19 cellular contexts compared by ENCODE assay signal in genomic region chr5:157924931-157925729, GRCh38.
DNase-seq lines count a peak whose midpoint lies in the region; ATAC-seq, FAIRE-seq and TF ChIP-seq lines count a peak whose summit lies in the region.
"Had no signal": no experiment of that assay in that cellular context is flagged by ENCODE, and none has a peak within 500 bp of the region (broad histone marks: within the 10 kb centered on the region; RNA-seq: fewer than 3 reads in every experiment).

No MANE protein-coding gene starts in this region.

- peak; percentile 8 for DNase-seq in activated T-cell treated with anti-CD3 and anti-CD28 coated beads for 48 hours (ENCODE audit: low read depth)
- no peak for DNase-seq in activated T-cell treated with anti-CD3 and anti-CD28 coated beads, Interleukin-2, amount 50 U/mL, for 24 hours
- DNase-seq in K562 (ENCODE audit: extremely low read depth in 1 of 4, low spot score in 3 of 4) = no peak
- no peak for DNase-seq in mesendoderm
- no peak for DNase-seq in upper lobe of right lung
- no peak for DNase-seq in Ammon's horn (ENCODE audit: low spot score)
- no peak for DNase-seq in NCI-H187 treated with DMSO at 0.1 percent for 48 hours (lab: John Stamatoyannopoulos, UW)
- DNase-seq: activated naive CD8-positive, alpha-beta T cell treated with anti-CD3 and anti-CD28 coated beads, Interleukin-2, amount 10 ng/mL, durations not matched to agents 7 days and 5 days; caudate nucleus; NCI-H526 treated with DMSO at 0.1 percent for 48 hours; OCI-M1 had no signal

- FAIRE-seq in K562 (lab: Jason Lieb, UNC) = no peak
- FAIRE-seq: frontal cortex, G401.6, GM12892 had no signal

- in situ Hi-C loops in K562 (cut with MboI) = no loop called here

- H3K9ac ChIP-seq in K562 (ENCODE audit: insufficient read depth in 1 of 2, low read depth in 2 of 2, low read length in 2 of 2) (no peak overlapping the region), mesendoderm (ENCODE audit: low read length) (no peak overlapping the region)

- H3K79me2 ChIP-seq in K562 (ENCODE audit: control insufficient read depth, insufficient read depth, low read length) (no peaks in the 10 kb centered on the region), mesendoderm (ENCODE audit: control insufficient read depth, insufficient read depth, low read length) (no peaks in the 10 kb centered on the region)

- H3K27ac Mint-ChIP-seq in activated T-cell treated with anti-CD3 and anti-CD28 coated beads, Interleukin-2, amount 50 U/mL, for 24 hours = no peak overlapping the region
- H3K27ac Mint-ChIP-seq: activated naive CD8-positive, alpha-beta T cell treated with anti-CD3 and anti-CD28 coated beads, Interleukin-2, amount 10 ng/mL, durations not matched to agents 7 days and 5 days; WTC11 had no signal

- peak overlapping the region; percentile 1 for H2BK15ac ChIP-seq in mesendoderm (replicated peaks; ENCODE audit: low read depth)

- H3K4me2 ChIP-seq in K562 (ENCODE audit: insufficient read depth, low read length) (no peak overlapping the region), mesendoderm (ENCODE audit: low read length) (no peak overlapping the region)

- H3K23ac ChIP-seq in mesendoderm (ENCODE audit: low read length) = no peak overlapping the region

- H3K27me3 Mint-ChIP-seq in activated T-cell treated with anti-CD3 and anti-CD28 coated beads, Interleukin-2, amount 50 U/mL, for 24 hours = no peaks in the 10 kb centered on the region

- H3K27ac ChIP-seq in K562 (ENCODE audit: extremely low read depth, low read depth, low read length) (no peak overlapping the region), mesendoderm (ENCODE audit: low read depth, low read length) (no peak overlapping the region), upper lobe of right lung (peak overlapping the region; percentile 44)
- H3K27ac ChIP-seq: thoracic aorta had no signal

- H3K4me3 Mint-ChIP-seq in activated T-cell treated with anti-CD3 and anti-CD28 coated beads, Interleukin-2, amount 50 U/mL, for 24 hours = no peak overlapping the region
- H3K4me3 Mint-ChIP-seq: activated naive CD8-positive, alpha-beta T cell treated with anti-CD3 and anti-CD28 coated beads, Interleukin-2, amount 10 ng/mL, durations not matched to agents 7 days and 5 days; neural crest cell; WTC11 had no signal

- intact Hi-C loops in K562 (cut with micrococcal nuclease) (no loop called here), upper lobe of right lung (cut with DNase I) (no loop called here)

- H3K4me1 ChIP-seq in K562 (replicated peaks in 1 of 2; ENCODE audit: control insufficient read depth in 2 of 2, insufficient read depth in 2 of 2, low read length in 2 of 2) (no peaks in the 10 kb centered on the region; a peak in 2 of 5 replicates), mesendoderm (ENCODE audit: control insufficient read depth, low read depth, low read length) (peaks cover 21% of the 10 kb centered on the region), upper lobe of right lung (peaks cover 2% of the 10 kb centered on the region)

- no peak overlapping the region for H2AFZ ChIP-seq in K562 (ENCODE audit: low read depth, low read length)

- BruUV-seq in K562 (replicated peaks; lab: Mats Ljungman, UMichigan) = no TSS peak

- no peak for TF ChIP-seq POLR2A in K562 (conservative IDR thresholded peaks at IDR 0.05)

- no peaks in the 10 kb centered on the region for H3K9me3 ChIP-seq in K562 (replicated peaks; ENCODE audit: control insufficient read depth, insufficient read depth, low read depth, low read length)
- H3K9me3 ChIP-seq in upper lobe of right lung = no peaks in the 10 kb centered on the region
- H3K9me3 ChIP-seq: HAP-1, thoracic aorta had no signal

- H3K27me3 ChIP-seq in K562 (ENCODE audit: control insufficient read depth in 2 of 2, insufficient read depth in 2 of 2, low read length in 2 of 2) = peaks cover 0 to 6% of the 10 kb centered on the region in 2 experiments; a peak in 2 of 5 replicates
- H3K27me3 ChIP-seq in mesendoderm (ENCODE audit: insufficient read depth, low read length, poor library complexity) = no peaks in the 10 kb centered on the region
- no peaks in the 10 kb centered on the region for H3K27me3 ChIP-seq in upper lobe of right lung

- no peak overlapping the region for H2AK5ac ChIP-seq in mesendoderm (ENCODE audit: low read length)

- 7% methylated on average over 8 of the region's 8 CpGs for WGBS in K562 (ENCODE audit: insufficient coverage, low coverage, missing lambda C conversion rate)
- WGBS in mesendoderm (ENCODE audit: extremely low coverage, insufficient coverage, low lambda C conversion rate) = no CpG with 5 or more reads among the region's 8 CpGs

- peak overlapping the region; percentile 72 for H3K18ac ChIP-seq in mesendoderm (ENCODE audit: low read length)

- no peaks in the 10 kb centered on the region for H4K20me1 ChIP-seq in K562 (replicated peaks; ENCODE audit: control insufficient read depth, insufficient read depth, low read length)

- POLR2A ChIA-PET in K562 (lab: Yijun Ruan, JAX) = no interaction called here

- TF ChIP-seq EP300 in K562 (IDR thresholded peaks at IDR 0.05; ENCODE audit: low read length) = no peak

- CTCF ChIA-PET in K562 (lab: Yijun Ruan, JAX; ENCODE audit: low intra/inter-chr PET ratio) = no interaction called here

- H4K5ac ChIP-seq in mesendoderm (ENCODE audit: low read length) = no peak overlapping the region

- no peaks in the 10 kb centered on the region for H3K79me1 ChIP-seq in mesendoderm (ENCODE audit: low read length)

- peak overlapping the region; percentile 10 for H3K56ac ChIP-seq in mesendoderm (ENCODE audit: low read length)

- no peak overlapping the region for H4K8ac ChIP-seq in mesendoderm (ENCODE audit: low read depth, low read length)

- no peak overlapping the region for H2BK5ac ChIP-seq in mesendoderm (ENCODE audit: low read length)

- H2BK120ac ChIP-seq in mesendoderm (ENCODE audit: low read depth, low read length) = no peak overlapping the region

- H3K4ac ChIP-seq in mesendoderm (ENCODE audit: low read depth, low read length) = peak overlapping the region; percentile 88

- no peaks in the 10 kb centered on the region for H3K9me3 Mint-ChIP-seq in activated T-cell treated with anti-CD3 and anti-CD28 coated beads, Interleukin-2, amount 50 U/mL, for 24 hours
- H3K9me3 Mint-ChIP-seq: activated naive CD8-positive, alpha-beta T cell treated with anti-CD3 and anti-CD28 coated beads, Interleukin-2, amount 10 ng/mL, durations not matched to agents 7 days and 5 days; neural crest cell; WTC11 had no signal

- no peaks in the 10 kb centered on the region for H3K9me1 ChIP-seq in K562 (ENCODE audit: control insufficient read depth, insufficient read depth, low read length)

- TF ChIP-seq CTCF in K562 (IDR thresholded peaks at IDR 0.05 in 2 of 3, conservative IDR thresholded peaks at IDR 0.05 in 1 of 3; ENCODE audit: insufficient read depth in 2 of 3, low read depth in 1 of 3, low read length in 3 of 3) (no peak), upper lobe of right lung (IDR thresholded peaks at IDR 0.05) (no peak)

- no peaks in the 10 kb centered on the region for H3K36me3 ChIP-seq in K562 (ENCODE audit: control insufficient read depth, insufficient read depth, low read length)
- H3K36me3 ChIP-seq in mesendoderm (ENCODE audit: control insufficient read depth, insufficient read depth, low read length) = no peaks in the 10 kb centered on the region
- no peaks in the 10 kb centered on the region for H3K36me3 ChIP-seq in upper lobe of right lung
- H3K36me3 ChIP-seq: HAP-1, thoracic aorta had no signal

- no peaks in the 10 kb centered on the region for H3K36me3 Mint-ChIP-seq in activated T-cell treated with anti-CD3 and anti-CD28 coated beads, Interleukin-2, amount 50 U/mL, for 24 hours (ENCODE audit: low read depth)
- H3K36me3 Mint-ChIP-seq: activated naive CD8-positive, alpha-beta T cell treated with anti-CD3 and anti-CD28 coated beads, Interleukin-2, amount 10 ng/mL, durations not matched to agents 7 days and 5 days; WTC11 had no signal

- H3K4me3 ChIP-seq in K562 = no peak overlapping the region
- H3K4me3 ChIP-seq in mesendoderm (ENCODE audit: low read length) = no peak overlapping the region
- no peak overlapping the region for H3K4me3 ChIP-seq in upper lobe of right lung
- H3K4me3 ChIP-seq: HAP-1, thoracic aorta had no signal

- ATAC-seq in K562 (no peak), upper lobe of right lung (peak; percentile 95), GM21737 (IDR thresholded peaks at IDR 0.05; ENCODE audit: unreplicated experiment) (no peak)
- ATAC-seq: WTC11 had no signal

- H3K4me1 Mint-ChIP-seq in activated T-cell treated with anti-CD3 and anti-CD28 coated beads, Interleukin-2, amount 50 U/mL, for 24 hours (ENCODE audit: low read depth) = peaks cover 6% of the 10 kb centered on the region

- no peak for TF ChIP-seq RAD21 in K562 (CRISPR knock-in tag; conservative IDR thresholded peaks at IDR 0.05 in 1 of 2, IDR thresholded peaks at IDR 0.05 in 1 of 2)

TF ChIP-seq in K562, 482 proteins besides CTCF, POLR2A, EP300 and RAD21 (continues in another document):
- TF ChIP-seq FOSL1 (tag; conservative IDR thresholded peaks at IDR 0.05) (0 out of 2 replicates have a peak, but pooled peaks have one; percentile 22), SRF (CRISPR knock-in tag; IDR thresholded peaks at IDR 0.05) (no peak), ZNF197 (CRISPR knock-in tag; IDR thresholded peaks at IDR 0.05; ENCODE audit: low read depth) (no peak), NELFE (IDR thresholded peaks at IDR 0.05; ENCODE audit: insufficient read depth, insufficient read length) (no peak), HMGXB4 (CRISPR knock-in tag; IDR thresholded peaks at IDR 0.05) (no peak), TCF7 (IDR thresholded peaks at IDR 0.05; ENCODE audit: borderline replicate concordance) (no peak), ZNF3 (CRISPR knock-in tag; IDR thresholded peaks at IDR 0.05) (no peak)
